ENCODE assay signal across 17 cellular contexts in the genomic region with DNA sequence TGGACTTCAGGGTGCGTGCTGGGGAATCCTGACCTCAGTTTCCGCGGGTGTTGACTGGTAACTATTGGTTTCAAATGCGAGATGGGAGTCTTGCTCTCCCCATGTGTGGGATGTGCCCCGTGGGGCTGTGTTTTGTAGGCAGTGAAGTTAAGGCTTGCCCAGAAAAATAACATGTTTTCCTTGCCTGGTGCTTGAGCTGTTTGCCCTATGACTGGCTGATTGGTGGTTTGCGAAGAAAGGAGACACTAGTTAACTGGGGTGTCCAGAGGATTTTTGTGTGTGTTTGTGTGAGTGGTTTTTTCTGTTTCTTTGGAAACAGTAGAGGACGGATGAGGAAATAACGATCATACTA.
A peak's percentile ranks its signal among the peaks of the same experiment; 100 is the strongest.
DNase-seq lines count a peak whose midpoint lies in the region; ATAC-seq and TF ChIP-seq lines count a peak whose summit lies in the region.
"Had no signal": no experiment of that assay in that cellular context is flagged by ENCODE, and none has a peak within 500 bp of the region (broad histone marks: within the 10 kb centered on the region; RNA-seq: fewer than 3 reads in every experiment).

No MANE protein-coding gene starts in this region.

- H3K4me1 ChIP-seq in GM23338 (ENCODE audit: insufficient read depth) (no peaks in the 10 kb centered on the region; the same call in 1 of the 2 replicates), esophagus squamous epithelium (peaks cover 0 to 4% (median 0%) of the 10 kb centered on the region in 3 donors), mesenchymal stem cell (ENCODE audit: control insufficient read depth, insufficient read depth, low read depth, low read length) (peaks cover 10% of the 10 kb centered on the region), stomach smooth muscle (ENCODE audit: control insufficient read depth, insufficient read depth, low read length) (peaks cover 4% of the 10 kb centered on the region)

- no peak overlapping the region for H3K23ac ChIP-seq in mesenchymal stem cell (ENCODE audit: low read length in 2 of 2)

- H3K9ac ChIP-seq in mesenchymal stem cell (ENCODE audit: low read length) (peak overlapping the region; percentile 91), stomach smooth muscle (ENCODE audit: low read length in 2 of 2) (peak overlapping the region in 1 of 2 donors; percentile 30)

- H3K4ac ChIP-seq in mesenchymal stem cell (ENCODE audit: low read depth in 1 of 2, low read length in 2 of 2): no peak overlapping the region

- H3K79me1 ChIP-seq in mesenchymal stem cell (replicated peaks; ENCODE audit: low read length, poor library complexity, severe bottlenecking): peaks cover 36% of the 10 kb centered on the region

- H3K27me3 ChIP-seq in GM23338 (ENCODE audit: insufficient read depth) (no peaks in the 10 kb centered on the region), esophagus squamous epithelium (no peaks in the 10 kb centered on the region), mesenchymal stem cell (ENCODE audit: control insufficient read depth in 1 of 2, insufficient read depth in 1 of 2, low read length in 2 of 2) (no peaks in the 10 kb centered on the region), stomach smooth muscle (ENCODE audit: control insufficient read depth in 1 of 2, insufficient read depth in 2 of 2, low read length in 2 of 2) (no peaks in the 10 kb centered on the region)

- peak overlapping the region; percentile 90 for H2AFZ ChIP-seq in GM23338
- no peak overlapping the region for H2AFZ ChIP-seq in mesenchymal stem cell (ENCODE audit: low read depth, low read length)

- DNase-seq in GM23338 (ENCODE audit: low spot score): no peak
- no peak for DNase-seq in esophagus squamous epithelium (lab: John Stamatoyannopoulos, UW)
- no peak for DNase-seq in mesenchymal stem cell
- no peak for DNase-seq in NCI-H1092 treated with DMSO at 0.1 percent for 48 hours (lab: John Stamatoyannopoulos, UW)
- no peak for DNase-seq in NCI-H1694 (lab: John Stamatoyannopoulos, UW)
- no peak for DNase-seq in activated effector memory CD4-positive, alpha-beta T cell treated with anti-CD3 and anti-CD28 coated beads, Interleukin-2, amount 50 U/mL, for 16 hours
- no peak for DNase-seq in NCI-H226
- DNase-seq: ACHN; activated CD4-positive, alpha-beta T cell treated with anti-CD3 and anti-CD28 coated beads, Interleukin-2, amount 10 ng/mL, durations not matched to agents 7 days and 5 days; activated naive CD8-positive, alpha-beta T cell treated with anti-CD3 and anti-CD28 coated beads for 36 hours; left colon; MM.1S; NCI-H146 had no signal

- no peak overlapping the region for H4K8ac ChIP-seq in mesenchymal stem cell (ENCODE audit: low read length)

- no peaks in the 10 kb centered on the region for H3K79me2 ChIP-seq in GM23338 (replicated peaks; ENCODE audit: insufficient read depth)

- H3K4me3 ChIP-seq in GM23338 (no peak overlapping the region), esophagus squamous epithelium (peak overlapping the region in 1 of 4 donors; percentile 2), mesenchymal stem cell (ENCODE audit: insufficient read depth in 1 of 2, low read depth in 1 of 2, low read length in 2 of 2) (peak overlapping the region in 1 of 2 experiments; percentile 54), stomach smooth muscle (ENCODE audit: low read length in 2 of 2) (peak overlapping the region in 1 of 2 donors; percentile 30)
- H3K4me3 ChIP-seq: SJSA1 had no signal

- no peak overlapping the region for H2BK120ac ChIP-seq in mesenchymal stem cell (ENCODE audit: low read depth, low read length)

- peaks cover 3% of the 10 kb centered on the region for H3K27me3 Mint-ChIP-seq in GM23338 (ENCODE audit: insufficient read depth, low read depth, poor library complexity)

- H3K4me2 ChIP-seq in GM23338 (no peak overlapping the region), mesenchymal stem cell (ENCODE audit: low read length, poor library complexity, severe bottlenecking) (no peak overlapping the region)

- H3K4me3 Mint-ChIP-seq in GM23338: no peak overlapping the region
- H3K4me3 Mint-ChIP-seq: activated CD4-positive, alpha-beta T cell treated with anti-CD3 and anti-CD28 coated beads, Interleukin-2, amount 10 ng/mL, durations not matched to agents 7 days and 5 days; activated naive CD8-positive, alpha-beta T cell treated with anti-CD3 and anti-CD28 coated beads for 36 hours; activated T-helper 17 cell treated with anti-CD3 and anti-CD28 coated beads, Interleukin-2, amount 50 U/mL, for 72 hours had no signal

- no peaks in the 10 kb centered on the region for H3K36me3 ChIP-seq in GM23338 (ENCODE audit: insufficient read depth)
- no peaks in the 10 kb centered on the region for H3K36me3 ChIP-seq in esophagus squamous epithelium
- no peaks in the 10 kb centered on the region for H3K36me3 ChIP-seq in mesenchymal stem cell (ENCODE audit: control insufficient read depth in 1 of 2, insufficient read depth in 2 of 2, low read depth in 1 of 2, low read length in 2 of 2)
- H3K36me3 ChIP-seq in stomach smooth muscle (ENCODE audit: control insufficient read depth in 2 of 2, insufficient read depth in 2 of 2, low read length in 2 of 2): no peaks in the 10 kb centered on the region
- H3K36me3 ChIP-seq: SJSA1 had no signal

- no peaks in the 10 kb centered on the region; the same call in 2 of the 3 replicates for H3K4me1 Mint-ChIP-seq in GM23338
- H3K4me1 Mint-ChIP-seq: activated CD4-positive, alpha-beta T cell treated with anti-CD3 and anti-CD28 coated beads, Interleukin-2, amount 10 ng/mL, durations not matched to agents 7 days and 5 days; activated naive CD8-positive, alpha-beta T cell treated with anti-CD3 and anti-CD28 coated beads for 36 hours; activated T-helper 17 cell treated with anti-CD3 and anti-CD28 coated beads, Interleukin-2, amount 50 U/mL, for 72 hours had no signal

- no peak for TF ChIP-seq POLR2A in esophagus squamous epithelium (IDR thresholded peaks at IDR 0.05)

- no peak overlapping the region for H3K27ac ChIP-seq in GM23338 (ENCODE audit: low read depth)
- H3K27ac ChIP-seq in esophagus squamous epithelium: peak overlapping the region in 3 of 4 donors; percentile 24 to 72 (median 46)
- H3K27ac ChIP-seq in mesenchymal stem cell (ENCODE audit: low read length, poor library complexity, severe bottlenecking): no peak overlapping the region
- H3K27ac ChIP-seq in stomach smooth muscle (ENCODE audit: low read length): peak overlapping the region; percentile 56
- H3K27ac ChIP-seq: C4-2B, SJSA1 had no signal

- H3K27ac Mint-ChIP-seq in GM23338: no peak overlapping the region
- H3K27ac Mint-ChIP-seq: activated CD4-positive, alpha-beta T cell treated with anti-CD3 and anti-CD28 coated beads, Interleukin-2, amount 10 ng/mL, durations not matched to agents 7 days and 5 days; activated naive CD8-positive, alpha-beta T cell treated with anti-CD3 and anti-CD28 coated beads for 36 hours; activated T-helper 17 cell treated with anti-CD3 and anti-CD28 coated beads, Interleukin-2, amount 50 U/mL, for 72 hours had no signal

- no peaks in the 10 kb centered on the region for H3K9me2 ChIP-seq in GM23338 (ENCODE audit: insufficient read depth)

- no peaks in the 10 kb centered on the region for H4K20me1 ChIP-seq in GM23338 (replicated peaks; ENCODE audit: insufficient read depth)

- ATAC-seq in GM23338: no peak
- ATAC-seq: activated T-helper 17 cell treated with anti-CD3 and anti-CD28 coated beads, Interleukin-2, amount 50 U/mL, for 72 hours; left colon had no signal

- H4K91ac ChIP-seq in mesenchymal stem cell (ENCODE audit: low read length): no peak overlapping the region

- H3K36me3 Mint-ChIP-seq in GM23338 (ENCODE audit: low read depth): no peaks in the 10 kb centered on the region
- H3K36me3 Mint-ChIP-seq: activated naive CD8-positive, alpha-beta T cell treated with anti-CD3 and anti-CD28 coated beads for 36 hours had no signal

- H3K9me3 ChIP-seq in esophagus squamous epithelium: no peaks in the 10 kb centered on the region
- no peaks in the 10 kb centered on the region for H3K9me3 ChIP-seq in mesenchymal stem cell (ENCODE audit: control insufficient read depth, low read length)
- no peaks in the 10 kb centered on the region for H3K9me3 ChIP-seq in stomach smooth muscle (ENCODE audit: control insufficient read depth in 2 of 2, low read length in 2 of 2)
- H3K9me3 ChIP-seq: SJSA1 had no signal

- H3K14ac ChIP-seq in mesenchymal stem cell (ENCODE audit: low read length in 2 of 2): no peak overlapping the region

- intact Hi-C loops in esophagus squamous epithelium (cut with DNase I): no loop called here

- no peak for TF ChIP-seq CTCF in GM23338 (conservative IDR thresholded peaks at IDR 0.05; ENCODE audit: low read depth in 2 of 2)
- no peak for TF ChIP-seq CTCF in esophagus squamous epithelium (IDR thresholded peaks at IDR 0.05)

- WGBS in esophagus squamous epithelium, 2 donors: 82 to 85% methylated on average over 8 of the region's 8 CpGs
- 93% methylated on average over 6 of the region's 8 CpGs for WGBS in mesenchymal stem cell

- H2BK12ac ChIP-seq in mesenchymal stem cell (ENCODE audit: low read length in 2 of 2): peak overlapping the region in 1 of 2 experiments; percentile 55

- no peak overlapping the region for H2BK5ac ChIP-seq in mesenchymal stem cell (ENCODE audit: low read depth, low read length, poor library complexity, severe bottlenecking)

- no peak overlapping the region for H3K18ac ChIP-seq in mesenchymal stem cell (ENCODE audit: low read depth in 1 of 2, low read length in 2 of 2)

- no peak overlapping the region for H2BK15ac ChIP-seq in mesenchymal stem cell (ENCODE audit: low read depth, poor library complexity, severe bottlenecking)

- no peaks in the 10 kb centered on the region for H3K9me3 Mint-ChIP-seq in GM23338
- H3K9me3 Mint-ChIP-seq: activated CD4-positive, alpha-beta T cell treated with anti-CD3 and anti-CD28 coated beads, Interleukin-2, amount 10 ng/mL, durations not matched to agents 7 days and 5 days; activated naive CD8-positive, alpha-beta T cell treated with anti-CD3 and anti-CD28 coated beads for 36 hours had no signal

- no peaks in the 10 kb centered on the region for H3F3A ChIP-seq in GM23338 (replicated peaks; ENCODE audit: low read depth)

- peak overlapping the region; percentile 61 for H2AK5ac ChIP-seq in mesenchymal stem cell (ENCODE audit: low read length, severe bottlenecking)

TF ChIP-seq in GM23338, 12 proteins besides CTCF, POLR2A, EP300 and RAD21 (continues in another document):
- TF ChIP-seq POLR2AphosphoS5 (IDR thresholded peaks at IDR 0.05; ENCODE audit: low read depth) (no peak), CREB1 (CRISPR knock-in tag; IDR thresholded peaks at IDR 0.05; ENCODE audit: low read depth) (no peak), NANOG (IDR thresholded peaks at IDR 0.05; ENCODE audit: borderline replicate concordance) (no peak), EZH2 (IDR thresholded peaks at IDR 0.05; ENCODE audit: low read depth, unreplicated experiment) (no peak)

Comparison
In these comparisons a context has a peak if more than half of its experiments do, and no peak if none do; other contexts are left out.
1. H3K27ac ChIP-seq: peak in esophagus squamous epithelium (3 of 4) and stomach smooth muscle (single experiment); none in GM23338 (single experiment) and mesenchymal stem cell (single experiment).